In the genomic region with DNA sequence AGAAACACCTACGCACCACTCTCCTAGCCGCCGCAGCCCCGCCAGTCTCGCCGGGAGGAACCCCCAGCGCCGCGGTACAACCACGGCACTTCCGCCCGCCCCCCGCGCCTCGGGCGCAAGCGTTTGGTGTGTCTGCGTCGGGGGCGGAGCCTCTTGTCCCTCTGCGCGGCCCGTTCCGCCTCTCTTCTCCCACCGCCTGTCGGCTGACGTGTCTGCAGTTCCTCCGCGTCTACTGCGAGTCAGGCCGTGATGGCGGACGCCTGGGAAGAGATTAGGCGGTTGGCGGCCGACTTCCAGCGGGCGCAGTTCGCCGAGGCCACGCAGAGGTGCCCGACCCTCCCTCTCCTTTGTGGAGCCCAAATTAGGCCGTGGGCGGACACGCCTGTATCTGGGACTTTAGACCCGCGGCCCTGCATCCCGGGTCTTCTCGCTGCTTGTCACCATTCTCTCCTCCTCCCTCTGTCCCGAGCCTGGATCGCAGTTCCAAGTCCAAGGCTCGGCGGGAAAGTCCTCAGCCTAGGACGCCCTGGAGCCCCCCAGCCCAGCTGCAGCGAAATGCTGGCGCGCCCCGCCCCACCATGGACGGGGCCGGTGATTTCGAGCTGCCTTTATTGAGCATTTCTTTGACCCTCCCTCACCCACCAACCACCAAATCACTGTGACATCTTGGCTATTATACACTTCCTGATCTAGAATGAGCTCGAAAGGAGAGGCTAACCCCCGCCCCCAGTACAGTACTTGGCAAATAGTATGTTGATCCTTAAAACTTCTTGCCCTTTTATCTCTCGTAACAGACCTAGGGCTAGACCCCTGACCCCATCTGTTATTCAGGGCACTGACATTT, we compare ENCODE assay signal across 8 cellular contexts. TPM values are rescaled to one million over a fixed set of nuclear protein-coding genes. Genes with fewer than 3 reads are reported as not detected.
A peak's percentile ranks its signal among the peaks of the same experiment; 100 is the strongest.
DNase-seq lines count a peak whose midpoint lies in the region; ATAC-seq lines count a peak whose summit lies in the region.

UFL1 (plus strand) TSS at position 182 of the 844 bp plus-strand sequence; CDS start at position 250, 68 bp downstream.

- H3K4me2 ChIP-seq in mesenchymal stem cell (ENCODE audit: low read length, poor library complexity, severe bottlenecking), result peak within 1 kb of the TSS; percentile 83

- peak within 1 kb of the TSS; percentile 97 to 99 for H3K18ac ChIP-seq in mesenchymal stem cell (ENCODE audit: low read depth in 1 of 2, low read length in 2 of 2)

- H3K9ac ChIP-seq in endocrine pancreas (ENCODE audit: control insufficient read depth, insufficient read depth, low read length), result peak within 1 kb of the TSS; percentile 75
- peak within 1 kb of the TSS; percentile 99 for H3K9ac ChIP-seq in mesenchymal stem cell (ENCODE audit: low read length)

- no peaks in the 10 kb centered on the region for H3K36me3 ChIP-seq in endocrine pancreas (ENCODE audit: control insufficient read depth, insufficient read depth, low read length)
- H3K36me3 ChIP-seq in mesenchymal stem cell (ENCODE audit: control insufficient read depth in 1 of 2, insufficient read depth in 2 of 2, low read depth in 1 of 2, low read length in 2 of 2), result peaks cover 0 to 30% of the 10 kb centered on the region in 2 experiments

- H2BK5ac ChIP-seq in mesenchymal stem cell (ENCODE audit: low read depth, low read length, poor library complexity, severe bottlenecking), result peak within 1 kb of the TSS; percentile 87

- peaks cover 15% of the 10 kb centered on the region for H3K79me1 ChIP-seq in mesenchymal stem cell (replicated peaks; ENCODE audit: low read length, poor library complexity, severe bottlenecking)

- peak; percentile 98 for ATAC-seq in GM21360 (IDR thresholded peaks at IDR 0.05; ENCODE audit: unreplicated experiment)

- WGBS in mesenchymal stem cell, result under 1% methylated on average over 64 of the region's 64 CpGs

- peak within 1 kb of the TSS; percentile 6 to 66 for H2BK12ac ChIP-seq in mesenchymal stem cell (ENCODE audit: low read length in 2 of 2)

- peak within 1 kb of the TSS; percentile 72 for H2AFZ ChIP-seq in mesenchymal stem cell (ENCODE audit: low read depth, low read length)

- peak within 1 kb of the TSS; percentile 92 to 94 for H3K4ac ChIP-seq in mesenchymal stem cell (ENCODE audit: low read depth in 1 of 2, low read length in 2 of 2)

- H4K8ac ChIP-seq in mesenchymal stem cell (ENCODE audit: low read length), result peak within 1 kb of the TSS; percentile 99

- H3K9me3 ChIP-seq in endocrine pancreas (ENCODE audit: control insufficient read depth, low read length), result no peaks in the 10 kb centered on the region
- H3K9me3 ChIP-seq in mesenchymal stem cell (ENCODE audit: control insufficient read depth, low read length), result no peaks in the 10 kb centered on the region

- peaks cover 19% of the 10 kb centered on the region for H3K4me1 ChIP-seq in endocrine pancreas (ENCODE audit: control insufficient read depth, insufficient read depth, low read length)
- H3K4me1 ChIP-seq in mesenchymal stem cell (ENCODE audit: control insufficient read depth, insufficient read depth, low read depth, low read length), result no peaks in the 10 kb centered on the region

- peak within 1 kb of the TSS; percentile 88 for H3K27ac ChIP-seq in mesenchymal stem cell (ENCODE audit: low read length, poor library complexity, severe bottlenecking)

- no peaks in the 10 kb centered on the region for H3K27me3 ChIP-seq in endocrine pancreas (ENCODE audit: control insufficient read depth, insufficient read depth, low read length)
- no peaks in the 10 kb centered on the region for H3K27me3 ChIP-seq in mesenchymal stem cell (ENCODE audit: control insufficient read depth in 1 of 2, insufficient read depth in 1 of 2, low read length in 2 of 2)

- peak within 1 kb of the TSS; percentile 46 to 96 for H3K23ac ChIP-seq in mesenchymal stem cell (ENCODE audit: low read length in 2 of 2)

- H3K4me3 ChIP-seq in endocrine pancreas (ENCODE audit: control insufficient read depth, insufficient read depth, low read length) (peak within 1 kb of the TSS; percentile 96), mesenchymal stem cell (ENCODE audit: insufficient read depth in 1 of 2, low read depth in 1 of 2, low read length in 2 of 2) (peak within 1 kb of the TSS; percentile 95 to 97)

- H2AK5ac ChIP-seq in mesenchymal stem cell (ENCODE audit: low read length, severe bottlenecking), result peak within 1 kb of the TSS; percentile 85

- peak within 1 kb of the TSS; percentile 98 for H4K91ac ChIP-seq in mesenchymal stem cell (ENCODE audit: low read length)

- H3K14ac ChIP-seq in mesenchymal stem cell (ENCODE audit: low read length in 2 of 2), result peak within 1 kb of the TSS; percentile 57 to 96

- peak within 1 kb of the TSS; percentile 52 for H2BK15ac ChIP-seq in mesenchymal stem cell (ENCODE audit: low read depth, poor library complexity, severe bottlenecking)

- H2BK120ac ChIP-seq in mesenchymal stem cell (ENCODE audit: low read depth, low read length), result peak within 1 kb of the TSS; percentile 85

- DNase-seq in COLO668 (lab: John Stamatoyannopoulos, UW; ENCODE audit: unreplicated experiment), result peak; percentile 92
- DNase-seq in HT1080 (ENCODE audit: low read depth), result peak; percentile 90
- DNase-seq in NOMO-1 treated with DMSO at 0.1 percent for 48 hours (lab: John Stamatoyannopoulos, UW; ENCODE audit: unreplicated experiment), result peak; percentile 93
- DNase-seq in activated CD8-positive, alpha-beta memory T cell treated with anti-CD3 and anti-CD28 coated beads for 48 hours (ENCODE audit: low read depth in 2 of 3, low spot score in 2 of 3), result peak; percentile 74 to 87 (median 76)
- peak; percentile 95 for DNase-seq in mesenchymal stem cell
- peak; percentile 94 for DNase-seq in stimulated activated CD8-positive, alpha-beta memory T cell treated with anti-CD3 and anti-CD28 coated beads, Interleukin-12 subunit alpha, Interleukin-12 subunit beta, amount 100 ng/mL, for 4 hours (ENCODE audit: low read depth)

RNA-seq across cellular contexts. Expression of gene UFL1, which starts in this region (rescaled TPM):
- 12.5 and 12.9 TPM in 2 replicates for total RNA-seq in HT1080 (2014; rRNA removed; shearing (Covaris generic))
- 18.4 and 24.4 TPM in 2 replicates for polyA plus RNA-seq in HT1080 (2015; cell fraction: cytosol; rRNA removed)
- 66.8 and 71.4 TPM in 2 replicates for polyA plus RNA-seq in HT1080 (2015; cell fraction: nucleus; rRNA removed)
- polyA plus RNA-seq in mesenchymal stem cell (2013, experiment 1 of 2), result 20.6 TPM
- 21.9 TPM for polyA plus RNA-seq in mesenchymal stem cell (2013, experiment 2 of 2)

Comparison
In these comparisons a context has a peak if more than half of its experiments do, and no peak if none do; other contexts are left out.
1. Peak in every context shown above with its lines: DNase-seq, ATAC-seq, H3K4me3 ChIP-seq and H3K27ac ChIP-seq.